Comparison of ENCODE assay signal across 8 cellular contexts in the genomic region with DNA sequence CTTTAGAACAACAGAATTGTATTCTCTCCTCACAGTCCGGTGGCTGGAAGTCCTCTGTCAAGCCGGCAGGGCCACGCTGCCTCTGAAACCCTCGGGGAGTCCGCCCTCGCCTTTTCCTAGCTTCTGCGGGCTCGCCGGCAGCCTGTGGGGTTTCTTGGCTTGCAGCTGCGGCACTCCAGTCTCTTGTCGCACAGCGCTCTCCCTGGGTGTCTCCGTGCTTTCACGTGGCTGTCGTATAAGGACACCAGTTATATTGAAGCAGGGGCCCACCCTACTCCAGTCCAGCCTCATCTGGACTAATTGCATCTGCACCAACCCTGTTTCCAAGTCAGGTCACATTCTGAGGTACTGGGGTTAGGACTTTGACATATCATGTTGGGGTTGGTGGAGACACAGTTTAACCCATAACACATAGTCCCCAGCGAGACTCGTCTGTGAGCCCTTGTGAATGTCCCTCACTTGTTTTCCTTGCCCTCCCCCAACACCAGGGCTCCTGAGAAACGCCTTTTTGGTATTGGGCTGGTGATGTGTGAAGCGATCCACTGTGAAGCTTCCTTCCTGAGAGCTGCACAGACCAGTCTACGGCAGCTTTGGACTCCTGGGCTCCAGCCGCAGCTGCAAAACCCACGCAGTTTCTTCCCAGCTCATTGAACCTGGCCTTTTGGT. TPM values are rescaled to one million over a fixed set of nuclear protein-coding genes. Genes with fewer than 3 reads are reported as not detected.
A peak's percentile ranks its signal among the peaks of the same experiment; 100 is the strongest.
DNase-seq lines count a peak whose midpoint lies in the region; ATAC-seq and TF ChIP-seq lines count a peak whose summit lies in the region.

No MANE protein-coding gene starts in this region.

- no peaks in the 10 kb centered on the region for H3K9me3 Mint-ChIP-seq in type B pancreatic cell

- H3K9me3 ChIP-seq in DOHH2 (ENCODE audit: control insufficient read depth, insufficient read depth, low read length): no peaks in the 10 kb centered on the region
- H3K9me3 ChIP-seq in lower lobe of right lung: no peaks in the 10 kb centered on the region

- no peak overlapping the region for H3K27ac Mint-ChIP-seq in type B pancreatic cell

- intact Hi-C loops in lower lobe of right lung (cut with DNase I): no loop called here

- H3K36me3 ChIP-seq in DOHH2 (ENCODE audit: control insufficient read depth, low read length): peaks cover 89% of the 10 kb centered on the region
- H3K36me3 ChIP-seq in lower lobe of right lung: no peaks in the 10 kb centered on the region

- peaks cover 60% of the 10 kb centered on the region for H3F3A ChIP-seq in DOHH2 (ENCODE audit: control insufficient read depth, insufficient read depth)

- ATAC-seq in GM21381 (IDR thresholded peaks at IDR 0.05; ENCODE audit: unreplicated experiment) (peak; percentile 20), lower lobe of right lung (peak; percentile 37 to 50)

- H3K4me1 Mint-ChIP-seq in type B pancreatic cell (ENCODE audit: unreplicated experiment): peaks cover 51% of the 10 kb centered on the region

- no peaks in the 10 kb centered on the region for H3K27me3 ChIP-seq in DOHH2 (ENCODE audit: control insufficient read depth, low read length)
- no peaks in the 10 kb centered on the region for H3K27me3 ChIP-seq in HL-60 (ENCODE audit: insufficient read depth, poor library complexity, severe bottlenecking)
- H3K27me3 ChIP-seq in lower lobe of right lung (ENCODE audit: low read depth): no peaks in the 10 kb centered on the region

- no peaks in the 10 kb centered on the region for H3K9me2 ChIP-seq in DOHH2 (replicated peaks; ENCODE audit: control insufficient read depth, low read length)

- peak overlapping the region; percentile 81 for H3K4me2 ChIP-seq in DOHH2 (ENCODE audit: low read length)

- H3K27me3 Mint-ChIP-seq in type B pancreatic cell: no peaks in the 10 kb centered on the region

- peaks cover 100% of the 10 kb centered on the region for H3K79me2 ChIP-seq in DOHH2 (ENCODE audit: control insufficient read depth, low read length)

- peak overlapping the region; percentile 62 for H3K4me3 ChIP-seq in DOHH2 (ENCODE audit: low read length)
- H3K4me3 ChIP-seq in HL-60 (replicated peaks; ENCODE audit: insufficient read depth, low read length): no peak overlapping the region
- H3K4me3 ChIP-seq in lower lobe of right lung: peak overlapping the region; percentile 37

- peak in 1 of 2 experiments; percentile 53 for DNase-seq in HL-60 (ENCODE audit: low read depth in 1 of 2, low spot score in 1 of 2)
- DNase-seq in amygdala (lab: John Stamatoyannopoulos, UW): peak in 40 of 56 donors; percentile 9 to 67 (median 35)
- DNase-seq in lower lobe of right lung: peak; percentile 64
- DNase-seq in type B pancreatic cell (ENCODE audit: extremely low spot score, unreplicated experiment): no peak
- DNase-seq in NCI-H2029 (lab: John Stamatoyannopoulos, UW): no peak
- no peak for DNase-seq in SHP77 (lab: John Stamatoyannopoulos, UW)

- peaks cover 81% of the 10 kb centered on the region for H4K20me1 ChIP-seq in DOHH2 (ENCODE audit: control insufficient read depth, insufficient read depth, low read depth, low read length)

- H3K27ac ChIP-seq in DOHH2 (ENCODE audit: low read depth, low read length) (peak overlapping the region; percentile 59), HL-60 (replicated peaks) (peak overlapping the region; percentile 76), lower lobe of right lung (peak overlapping the region; percentile 81)

- peaks cover 1% of the 10 kb centered on the region for H3K36me3 Mint-ChIP-seq in type B pancreatic cell

- H3K4me3 Mint-ChIP-seq in type B pancreatic cell: no peak overlapping the region

- H3K4me1 ChIP-seq in DOHH2 (ENCODE audit: control insufficient read depth, low read length) (peaks cover 93% of the 10 kb centered on the region), lower lobe of right lung (peaks cover 48% of the 10 kb centered on the region)

- no peak for TF ChIP-seq CTCF in DOHH2 (IDR thresholded peaks at IDR 0.05; ENCODE audit: low read depth, low read length, poor library complexity, severe bottlenecking)
- TF ChIP-seq CTCF in HL-60 (IDR thresholded peaks at IDR 0.05; ENCODE audit: insufficient read depth, low read length): no peak
- no peak for TF ChIP-seq CTCF in lower lobe of right lung (IDR thresholded peaks at IDR 0.05)
- no peak for TF ChIP-seq CTCF in type B pancreatic cell (conservative IDR thresholded peaks at IDR 0.05)

RNA-seq across cellular contexts. Expression of a gene that starts 22.7 kb away (rescaled TPM):
- total RNA-seq in lower lobe of right lung: 21.7 TPM
- 5.4 and 21.3 TPM in 2 replicates for total RNA-seq in type B pancreatic cell (ENCODE audit: low replicate concordance)

Comparison
In these comparisons a context has a peak if more than half of its experiments do, and no peak if none do; other contexts are left out.
1. DNase-seq: peak in amygdala (40 of 56) and lower lobe of right lung (single experiment); none in type B pancreatic cell (single experiment), NCI-H2029 (single experiment) and SHP77 (0 of 2).
2. Peak in every context shown above with its lines, with median percentiles within 50 percentile points of each other: H3K27ac ChIP-seq.